23 cellular contexts compared by ENCODE assay signal in genomic region chr22:21970800-21971617, GRCh38. TPM values are rescaled to one million over a fixed set of nuclear protein-coding genes. Genes with fewer than 3 reads are reported as not detected.
A peak's percentile ranks its signal among the peaks of the same experiment; 100 is the strongest.
DNase-seq lines count a peak whose midpoint lies in the region; ATAC-seq, FAIRE-seq and TF ChIP-seq lines count a peak whose summit lies in the region.
"Had no signal": no experiment of that assay in that cellular context is flagged by ENCODE, and none has a peak within 500 bp of the region (broad histone marks: within the 10 kb centered on the region; RNA-seq: fewer than 3 reads in every experiment).

No MANE protein-coding gene starts in this region.

- H3K4me3 ChIP-seq in GM12878, result no peak overlapping the region
- H3K4me3 ChIP-seq: BLaER1 treated with 17β-estradiol and CSF1 and Interleukin-3, amounts not matched to agents 10 nM and 100 nM; GM23338 had no signal

- H4K20me1 ChIP-seq in GM12878 (ENCODE audit: control insufficient read depth, insufficient read depth), result no peaks in the 10 kb centered on the region

- CTCF ChIA-PET in activated CD4-positive, alpha-beta T cell treated with anti-CD3 and anti-CD28 coated beads, Interleukin-2, amount 10 ng/mL, durations not matched to agents 7 days and 5 days (lab: Charles Lee), result interaction anchor here (1.7 to 3.1 kb wide), 3 partner anchors 8 to 18 kb away, joined by 7 to 13 read pairs (median 11); partner anchors contain the start of genes PPM1F and TOP3B
- CTCF ChIA-PET in GM12878 (lab: Yijun Ruan, JAX), result interaction anchor here (0.6 to 3.2 kb wide), 13 partner anchors 11 to 985 kb away, joined by 3 to 47 read pairs (median 4); partner anchors contain the start of gene TOP3B

- no peak overlapping the region for H3K4me3 Mint-ChIP-seq in activated CD4-positive, alpha-beta T cell treated with anti-CD3 and anti-CD28 coated beads, Interleukin-2, amount 10 ng/mL, durations not matched to agents 7 days and 5 days
- no peak overlapping the region for H3K4me3 Mint-ChIP-seq in stimulated activated naive B cell treated with anti-CD40 and anti-IgM and Interleukin-4, amounts not matched to agents 10 μg/mL and 1 μg/mL and 100 μg/mL, for 72 hours
- H3K4me3 Mint-ChIP-seq: CD14-positive monocyte; CD4-positive, alpha-beta memory T cell; GM23338; H9 had no signal

- H3K4me2 ChIP-seq in GM12878 (ENCODE audit: control insufficient read depth, insufficient read depth), result no peak overlapping the region
- H3K4me2 ChIP-seq: BLaER1 treated with 17β-estradiol and CSF1 and Interleukin-3, amounts not matched to agents 10 nM and 100 nM; GM23338 had no signal

- H3K27me3 ChIP-seq in GM12878 (replicated peaks in 1 of 2; ENCODE audit: control insufficient read depth in 2 of 2, insufficient read depth in 2 of 2, low read length in 1 of 2), result no peaks in the 10 kb centered on the region
- H3K27me3 ChIP-seq: BE2C; BLaER1 treated with 17β-estradiol and CSF1 and Interleukin-3, amounts not matched to agents 10 nM and 100 nM had no signal

- POLR2A ChIA-PET in activated CD4-positive, alpha-beta T cell treated with anti-CD3 and anti-CD28 coated beads, Interleukin-2, amount 10 ng/mL, durations not matched to agents 7 days and 5 days (lab: Charles Lee), result interaction anchor here (1.2 kb wide), 1 partner anchor 10 kb away, joined by 3 read pairs; no protein-coding TSS in a partner anchor
- POLR2A ChIA-PET in GM12878 (lab: Charles Lee), result no interaction called here

- no peak overlapping the region for H3K27ac ChIP-seq in GM12878 (ENCODE audit: control insufficient read depth, insufficient read depth)
- H3K27ac ChIP-seq: 22Rv1; BLaER1 treated with 17β-estradiol and CSF1 and Interleukin-3, amounts not matched to agents 10 nM and 100 nM had no signal

- 93% methylated on average over 18 of the region's 18 CpGs for WGBS in GM12878 (ENCODE audit: insufficient coverage, insufficient replicate concordance, low lambda C conversion rate, missing lambda C conversion rate)

- no peaks in the 10 kb centered on the region for H3K27me3 Mint-ChIP-seq in activated CD4-positive, alpha-beta T cell treated with anti-CD3 and anti-CD28 coated beads, Interleukin-2, amount 10 ng/mL, durations not matched to agents 7 days and 5 days
- no peaks in the 10 kb centered on the region for H3K27me3 Mint-ChIP-seq in stimulated activated naive B cell treated with anti-CD40 and anti-IgM and Interleukin-4, amounts not matched to agents 10 μg/mL and 1 μg/mL and 100 μg/mL, for 72 hours
- H3K27me3 Mint-ChIP-seq: CD4-positive, alpha-beta memory T cell had no signal

- TF ChIP-seq EP300 in GM12878 (IDR thresholded peaks at IDR 0.05; ENCODE audit: borderline replicate concordance in 1 of 2, control insufficient read depth in 1 of 2, low read depth in 2 of 2, low read length in 2 of 2), result no peak

- no peaks in the 10 kb centered on the region for H3K9me3 ChIP-seq in GM12878 (replicated peaks; ENCODE audit: control insufficient read depth, insufficient read depth, low read length)
- H3K9me3 ChIP-seq: BE2C; BLaER1 treated with 17β-estradiol and CSF1 and Interleukin-3, amounts not matched to agents 10 nM and 100 nM had no signal

- SMC1A ChIA-PET in GM12878 (lab: Charles Lee; ENCODE audit: uncharacterized antibody, unreplicated experiment), result interaction anchor here (0.7 to 2.2 kb wide), 3 partner anchors 60 to 967 kb away, joined by 3 to 6 read pairs (median 3); no protein-coding TSS in a partner anchor

- H2AFZ ChIP-seq in GM12878 (ENCODE audit: control insufficient read depth, low read depth, low read length), result no peak overlapping the region
- H2AFZ ChIP-seq: GM23338 had no signal

- H3K9me3 Mint-ChIP-seq in activated CD4-positive, alpha-beta T cell treated with anti-CD3 and anti-CD28 coated beads, Interleukin-2, amount 10 ng/mL, durations not matched to agents 7 days and 5 days, result no peaks in the 10 kb centered on the region
- no peaks in the 10 kb centered on the region for H3K9me3 Mint-ChIP-seq in stimulated activated naive B cell treated with anti-CD40 and anti-IgM and Interleukin-4, amounts not matched to agents 10 μg/mL and 1 μg/mL and 100 μg/mL, for 72 hours
- H3K9me3 Mint-ChIP-seq: CD14-positive monocyte; CD4-positive, alpha-beta memory T cell; GM23338; H9 had no signal

- TF ChIP-seq RAD21 in GM12878 (IDR thresholded peaks at IDR 0.05; ENCODE audit: insufficient read depth, low read depth, low read length), result no peak

- no peak for DNase-seq in activated CD4-positive, alpha-beta T cell treated with anti-CD3 and anti-CD28 coated beads, Interleukin-2, amount 10 ng/mL, durations not matched to agents 7 days and 5 days
- no peak for DNase-seq in activated CD4-positive, alpha-beta T cell treated with anti-CD3 and anti-CD28 coated beads for 4 hours
- no peak for DNase-seq in GM12878 (ENCODE audit: low read depth, low spot score)
- DNase-seq in stimulated activated naive B cell treated with anti-CD40 and anti-IgM and Interleukin-4, amounts not matched to agents 10 μg/mL and 1 μg/mL and 100 μg/mL, for 72 hours, result no peak
- DNase-seq: ACHN; AML-193; BE2C; Calu3; CD4-positive, alpha-beta memory T cell; COR-L47; DMS53; DMS79 treated with DMSO at 0.1 percent for 48 hours; GF-D8; H9 had no signal

- peak overlapping the region; percentile 69 for H3K27ac Mint-ChIP-seq in activated CD4-positive, alpha-beta T cell treated with anti-CD3 and anti-CD28 coated beads, Interleukin-2, amount 10 ng/mL, durations not matched to agents 7 days and 5 days
- H3K27ac Mint-ChIP-seq in stimulated activated naive B cell treated with anti-CD40 and anti-IgM and Interleukin-4, amounts not matched to agents 10 μg/mL and 1 μg/mL and 100 μg/mL, for 72 hours, result peak overlapping the region; percentile 25
- H3K27ac Mint-ChIP-seq: GM23338 had no signal

- TF ChIP-seq POLR2A in GM12878 (IDR thresholded peaks at IDR 0.05; ENCODE audit: low read depth, low read length), result 0 out of 2 replicates have a peak, but pooled peaks have one; percentile 6

- no peaks in the 10 kb centered on the region for H3K79me2 ChIP-seq in GM12878 (ENCODE audit: control insufficient read depth, insufficient read depth, low read length)

- RAD21 ChIA-PET in GM12878 (lab: Charles Lee; ENCODE audit: unreplicated experiment), result interaction anchor here (1.7 to 1.8 kb wide), 2 partner anchors 139 to 984 kb away, joined by 5 to 9 read pairs; no protein-coding TSS in a partner anchor

- in situ Hi-C loops in GM12878 (cut with MboI), result no loop called here

- no peak for TF ChIP-seq CTCF in GM12878 (IDR thresholded peaks at IDR 0.05 in 2 of 3, conservative IDR thresholded peaks at IDR 0.05 in 1 of 3; ENCODE audit: control insufficient read depth in 2 of 3, extremely low read depth in 1 of 3, insufficient read depth in 1 of 3, low read depth in 3 of 3, low read length in 3 of 3)

- ATAC-seq in GM12878, result no peak
- ATAC-seq in stimulated activated naive B cell treated with anti-CD40 and anti-IgM and Interleukin-4, amounts not matched to agents 10 μg/mL and 1 μg/mL and 100 μg/mL, for 72 hours (replicated peaks), result no peak
- ATAC-seq in HG02798 (IDR thresholded peaks at IDR 0.05; ENCODE audit: poor library complexity, unreplicated experiment), result no peak
- ATAC-seq in GM19397 (IDR thresholded peaks at IDR 0.05; ENCODE audit: unreplicated experiment), result no peak
- ATAC-seq: GM23338, HCT116 had no signal

- H3K36me3 Mint-ChIP-seq in activated CD4-positive, alpha-beta T cell treated with anti-CD3 and anti-CD28 coated beads, Interleukin-2, amount 10 ng/mL, durations not matched to agents 7 days and 5 days (ENCODE audit: low read depth), result peaks cover 27% of the 10 kb centered on the region
- peaks cover 57 to 66% of the 10 kb centered on the region in 2 donors for H3K36me3 Mint-ChIP-seq in stimulated activated naive B cell treated with anti-CD40 and anti-IgM and Interleukin-4, amounts not matched to agents 10 μg/mL and 1 μg/mL and 100 μg/mL, for 72 hours

- peaks cover 25 to 29% of the 10 kb centered on the region in 2 experiments for H3K36me3 ChIP-seq in GM12878 (ENCODE audit: control insufficient read depth in 2 of 2, insufficient read depth in 2 of 2, low read length in 1 of 2)

- no peak overlapping the region for H3K9ac ChIP-seq in GM12878 (ENCODE audit: control insufficient read depth, insufficient read depth, low read length)
- H3K9ac ChIP-seq: BLaER1 treated with 17β-estradiol and CSF1 and Interleukin-3, amounts not matched to agents 10 nM and 100 nM had no signal

- BruUV-seq in GM12878 (replicated peaks; lab: Mats Ljungman, UMichigan), result no TSS peak

- H3K4me1 Mint-ChIP-seq in activated CD4-positive, alpha-beta T cell treated with anti-CD3 and anti-CD28 coated beads, Interleukin-2, amount 10 ng/mL, durations not matched to agents 7 days and 5 days, result no peaks in the 10 kb centered on the region
- peaks cover 3 to 12% of the 10 kb centered on the region in 2 donors for H3K4me1 Mint-ChIP-seq in stimulated activated naive B cell treated with anti-CD40 and anti-IgM and Interleukin-4, amounts not matched to agents 10 μg/mL and 1 μg/mL and 100 μg/mL, for 72 hours
- H3K4me1 Mint-ChIP-seq: CD14-positive monocyte, GM23338, H9 had no signal

- H3K4me1 ChIP-seq in GM12878 (ENCODE audit: control insufficient read depth, insufficient read depth, low read length), result no peaks in the 10 kb centered on the region; the same call in 1 of the 2 replicates
- H3K4me1 ChIP-seq: BE2C had no signal

- no peak for FAIRE-seq in GM12878 (lab: Jason Lieb, UNC)
- FAIRE-seq: A204.1, GM12892 had no signal

- intact Hi-C loops in GM12878 (cut with micrococcal nuclease; ENCODE audit: unreplicated experiment), result loop anchor here (5.0 kb wide), 1 partner anchor 986 kb away; no protein-coding TSS in a partner anchor

RNA-seq across cellular contexts. Expression of gene TOP3B, which starts 11.6 kb away (rescaled TPM):
- 10 to 100 TPM; 45.6 to 51.6 TPM for total RNA-seq in activated CD4-positive, alpha-beta T cell treated with anti-CD3 and anti-CD28 coated beads, Interleukin-2, amount 10 ng/mL, durations not matched to agents 7 days and 5 days
- total RNA-seq in GM12878 (2013; cell fraction: nucleolus; rRNA removed), result 173 TPM in 2 replicates
- total RNA-seq in GM12878 (2014; rRNA removed) (43.5 and 47.3 TPM in 2 replicates), GM12878 (2014; rRNA removed; fragmentation: Illumina TruSeq; extraction: Trizol) (19.9 and 22.1 TPM in 2 replicates), GM12878 (2021) (41.9 and 47.1 TPM in 2 replicates)
- polyA plus RNA-seq in GM12878 (2011; ENCODE audit: low read depth), result 7.4 TPM
- polyA plus RNA-seq in GM12878 (2011; rRNA removed) (7.4 and 12.4 TPM in 2 replicates), GM12878 (2014; fragmentation: Illumina TruSeq; extraction: Trizol) (12.8 and 29.6 TPM in 2 replicates), GM12878 (2014; fragmentation: Nextera tagmentation; extraction: Ambion mirVana) (1 to 10 TPM in 1 of 2 experiments, under 1 TPM in 1; 0.60 to 1.6 TPM), GM12878 (2014; rRNA removed) (40.9 and 47.9 TPM in 2 replicates), GM12878 (2016; fragmentation: Nextera tagmentation; extraction: Ambion mirVana) (10 to 100 TPM; 37.8 to 45.2 TPM)
- 15.5 and 17.6 TPM in 2 replicates for polyA plus RNA-seq in GM12878 (2011; cell fraction: cytosol; rRNA removed)
- polyA plus RNA-seq in GM12878 (2011; cell fraction: nucleus; rRNA removed), result 137 and 161 TPM in 2 replicates
- 16.8 and 19.0 TPM in 2 replicates for polyA plus RNA-seq in GM12878 (2012)
- polyA minus RNA-seq in GM12878 (2011; rRNA and poly(A)+ RNA removed), result 17.1 and 23.3 TPM in 2 replicates
- 6.9 and 8.7 TPM in 2 replicates for polyA minus RNA-seq in GM12878 (2011; cell fraction: cytosol; rRNA and poly(A)+ RNA removed)
- polyA minus RNA-seq in GM12878 (2011; cell fraction: nucleus; rRNA and poly(A)+ RNA removed), result 31.7 and 48.4 TPM in 2 replicates

RNA-seq across cellular contexts. Expression of gene PPM1F, which starts 18.4 kb away (rescaled TPM):
- total RNA-seq in activated CD4-positive, alpha-beta T cell treated with anti-CD3 and anti-CD28 coated beads, Interleukin-2, amount 10 ng/mL, durations not matched to agents 7 days and 5 days, result 10 to 100 TPM; 15.1 to 20.4 TPM
- total RNA-seq in GM12878 (2013; cell fraction: nucleolus; rRNA removed), result 25.4 and 26.9 TPM in 2 replicates
- total RNA-seq in GM12878 (2014; rRNA removed) (17.5 and 19.2 TPM in 2 replicates), GM12878 (2014; rRNA removed; fragmentation: Illumina TruSeq; extraction: Trizol) (7.5 and 8.5 TPM in 2 replicates), GM12878 (2021) (19.4 and 26.3 TPM in 2 replicates)
- 2.6 TPM for polyA plus RNA-seq in GM12878 (2011; ENCODE audit: low read depth)
- polyA plus RNA-seq in GM12878 (2011; rRNA removed) (5.4 and 7.8 TPM in 2 replicates), GM12878 (2014; fragmentation: Illumina TruSeq; extraction: Trizol) (2.9 and 5.6 TPM in 2 replicates), GM12878 (2014; fragmentation: Nextera tagmentation; extraction: Ambion mirVana) (1 to 10 TPM in 1 of 2 experiments, under 1 TPM in 1; 0.55 to 2.0 TPM), GM12878 (2014; rRNA removed) (17.0 and 18.5 TPM in 2 replicates), GM12878 (2016; fragmentation: Nextera tagmentation; extraction: Ambion mirVana) (10 to 100 TPM; 10.9 to 11.6 TPM)
- polyA plus RNA-seq in GM12878 (2011; cell fraction: cytosol; rRNA removed), result 8.3 and 10.5 TPM in 2 replicates
- 26.6 and 27.9 TPM in 2 replicates for polyA plus RNA-seq in GM12878 (2011; cell fraction: nucleus; rRNA removed)
- 6.0 and 6.4 TPM in 2 replicates for polyA plus RNA-seq in GM12878 (2012)
- polyA minus RNA-seq in GM12878 (2011; rRNA and poly(A)+ RNA removed), result 3.5 and 10.0 TPM in 2 replicates
- 2.6 and 5.2 TPM in 2 replicates for polyA minus RNA-seq in GM12878 (2011; cell fraction: cytosol; rRNA and poly(A)+ RNA removed)
- polyA minus RNA-seq in GM12878 (2011; cell fraction: nucleus; rRNA and poly(A)+ RNA removed), result 3.5 and 5.0 TPM in 2 replicates
